6 cellular contexts compared by ENCODE assay signal in the genomic region with DNA sequence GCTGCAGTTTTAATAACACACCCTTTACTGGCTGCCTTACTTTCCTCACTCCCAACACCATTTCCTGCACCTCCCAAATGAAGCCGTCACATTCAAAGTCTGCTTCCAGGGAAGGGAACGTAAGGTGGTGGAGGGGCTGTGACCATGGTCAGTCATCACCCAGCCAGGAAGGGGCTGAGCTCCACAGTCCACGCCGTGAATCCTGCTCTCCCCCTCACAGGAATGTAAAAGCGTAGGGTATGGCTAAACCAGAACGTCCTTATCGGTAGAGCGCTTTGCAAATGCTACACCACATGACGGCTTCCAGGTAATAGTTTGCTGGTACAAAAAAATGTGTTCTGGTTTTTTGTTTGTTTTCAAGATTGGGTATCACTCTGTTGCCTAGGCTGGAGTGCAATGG.
"Had no signal": no experiment of that assay in that cellular context is flagged by ENCODE, and none has a peak within 500 bp of the region (broad histone marks: within the 10 kb centered on the region; RNA-seq: fewer than 3 reads in every experiment).

No MANE protein-coding gene starts in this region.

- DNase-seq: GM23248, GOT3, H7 had no signal

- H3K4me1 ChIP-seq: HAP-1 had no signal

- H3K4me3 ChIP-seq: GM23248, HAP-1 had no signal

- H2AFZ ChIP-seq: GM23248 had no signal

- H3K9ac ChIP-seq: GM23248 had no signal

- H3K27ac ChIP-seq: GM23248, HL-60 had no signal

- H3K4me3 Mint-ChIP-seq: IgD-negative memory B cell had no signal

- H3K27ac Mint-ChIP-seq: IgD-negative memory B cell had no signal

- H3K27me3 Mint-ChIP-seq: IgD-negative memory B cell had no signal

- H3K9me3 ChIP-seq: HAP-1 had no signal

- H3K9me3 Mint-ChIP-seq: IgD-negative memory B cell had no signal
